Comparison of ENCODE assay signal across 17 cellular contexts in genomic region chr6:144480518-144480917, GRCh38.
DNase-seq lines count a peak whose midpoint lies in the region; ATAC-seq and TF ChIP-seq lines count a peak whose summit lies in the region.
"Had no signal": no experiment of that assay in that cellular context is flagged by ENCODE, and none has a peak within 500 bp of the region (broad histone marks: within the 10 kb centered on the region; RNA-seq: fewer than 3 reads in every experiment).

No MANE protein-coding gene starts in this region.

- dilution Hi-C loops in mammary epithelial cell (cut with HindIII; ENCODE audit: low sequenced_read_pairs), result loop anchor here (25.0 kb wide), 1 partner anchor 368 kb away; no protein-coding TSS in a partner anchor

- H3K4me3 ChIP-seq in mammary epithelial cell (replicated peaks in 1 of 3; ENCODE audit: insufficient read depth in 1 of 3, low read depth in 2 of 3, low read length in 3 of 3) (no peak overlapping the region), choroid plexus epithelial cell (ENCODE audit: low read depth, low read length) (no peak overlapping the region)
- H3K4me3 ChIP-seq: GM23248 had no signal

- no peak overlapping the region for H3K27ac Mint-ChIP-seq in MCF 10A (ENCODE audit: low read depth, unreplicated experiment)
- H3K27ac Mint-ChIP-seq in activated CD8-positive, alpha-beta T cell treated with anti-CD3 and anti-CD28 coated beads for 36 hours, result no peak overlapping the region

- no peaks in the 10 kb centered on the region for H3K27me3 ChIP-seq in mammary epithelial cell (ENCODE audit: insufficient read depth, low read length)
- H3K27me3 ChIP-seq: BE2C had no signal

- no peak overlapping the region for H3K4me2 ChIP-seq in mammary epithelial cell (ENCODE audit: insufficient read depth, low read depth, low read length)

- H4K20me1 ChIP-seq in mammary epithelial cell (ENCODE audit: insufficient read depth, low read length), result no peaks in the 10 kb centered on the region

- BruUV-seq in MCF 10A (replicated peaks; lab: Mats Ljungman, UMichigan) (no TSS peak), mammary epithelial cell (replicated peaks; lab: Mats Ljungman, UMichigan) (no TSS peak)

- no peak overlapping the region for H3K4me3 Mint-ChIP-seq in MCF 10A (ENCODE audit: unreplicated experiment)
- H3K4me3 Mint-ChIP-seq in activated CD8-positive, alpha-beta T cell treated with anti-CD3 and anti-CD28 coated beads for 36 hours, result no peak overlapping the region
- H3K4me3 Mint-ChIP-seq: CD4-positive, CD25-positive, alpha-beta regulatory T cell had no signal

- in situ Hi-C loops in mammary epithelial cell (cut with MboI; ENCODE audit: low sequenced_read_pairs in 2 of 2), result loop anchor here (10.0 kb wide), 3 partner anchors 196 to 376 kb away; partner anchors contain the start of gene UTRN (in 1 of the 2)

- no peak overlapping the region for H3K27ac ChIP-seq in mammary epithelial cell (ENCODE audit: insufficient read depth, low read depth, low read length)
- H3K27ac ChIP-seq: GM23248 had no signal

- intact Hi-C loops in MCF 10A (cut with micrococcal nuclease) (loop anchor here (5.0 kb wide), 1 partner anchor 903 kb away; no protein-coding TSS in a partner anchor), mammary epithelial cell (cut with micrococcal nuclease) (loop anchor here (5.0 to 10.0 kb wide), 3 partner anchors 218 to 906 kb away; partner anchors contain the start of gene STX11)
- intact Hi-C loops in activated CD8-positive, alpha-beta T cell treated with anti-CD3 and anti-CD28 coated beads for 36 hours (cut with micrococcal nuclease), result loop anchor here (5.0 kb wide), 2 partner anchors 128 to 373 kb away; no protein-coding TSS in a partner anchor

- H3K9me3 ChIP-seq in mammary epithelial cell (replicated peaks; ENCODE audit: insufficient read depth, low read length), result no peaks in the 10 kb centered on the region
- H3K9me3 ChIP-seq: BE2C had no signal

- H3K9ac ChIP-seq in mammary epithelial cell (ENCODE audit: insufficient read depth, low read length), result no peak overlapping the region
- H3K9ac ChIP-seq: GM23248 had no signal

- peak; percentile 36 for ATAC-seq in omental fat pad (ENCODE audit: low FRiP score)
- ATAC-seq in activated CD8-positive, alpha-beta T cell treated with anti-CD3 and anti-CD28 coated beads for 36 hours, result no peak
- no peak for ATAC-seq in GM21367 (IDR thresholded peaks at IDR 0.05; ENCODE audit: unreplicated experiment)
- no peak for ATAC-seq in HG03439 (IDR thresholded peaks at IDR 0.05; ENCODE audit: unreplicated experiment)
- ATAC-seq: Panc1 had no signal

- POLR2A ChIA-PET in MCF 10A (lab: Yijun Ruan, JAX), result interaction anchor here (0.9 to 1.5 kb wide), 6 partner anchors 11 to 216 kb away, joined by 3 to 6 read pairs (median 4); no protein-coding TSS in a partner anchor
- POLR2A ChIA-PET in activated CD8-positive, alpha-beta T cell treated with anti-CD3 and anti-CD28 coated beads for 36 hours (lab: Charles Lee), result no interaction called here

- peaks cover 3% of the 10 kb centered on the region for H3K36me3 ChIP-seq in mammary epithelial cell (ENCODE audit: insufficient read depth, low read length)
- H3K36me3 ChIP-seq: BE2C had no signal

- no peaks in the 10 kb centered on the region for H3K4me1 Mint-ChIP-seq in MCF 10A (ENCODE audit: insufficient read depth, unreplicated experiment)
- peaks cover 21% of the 10 kb centered on the region for H3K4me1 Mint-ChIP-seq in activated CD8-positive, alpha-beta T cell treated with anti-CD3 and anti-CD28 coated beads for 36 hours (ENCODE audit: low read depth)

- TF ChIP-seq CTCF in MCF 10A (IDR thresholded peaks at IDR 0.05; ENCODE audit: unreplicated experiment) (no peak), mammary epithelial cell (conservative IDR thresholded peaks at IDR 0.05 in 1 of 2, IDR thresholded peaks at IDR 0.05 in 1 of 2; ENCODE audit: extremely low read depth in 1 of 2, insufficient read depth in 1 of 2, low read depth in 1 of 2, low read length in 2 of 2) (no peak), choroid plexus epithelial cell (conservative IDR thresholded peaks at IDR 0.05; ENCODE audit: low read depth, low read length) (no peak), omental fat pad (IDR thresholded peaks at IDR 0.05) (no peak)
- TF ChIP-seq CTCF in activated CD8-positive, alpha-beta T cell treated with anti-CD3 and anti-CD28 coated beads for 36 hours (IDR thresholded peaks at IDR 0.05), result no peak

- H3K79me2 ChIP-seq in mammary epithelial cell (ENCODE audit: insufficient read depth, low read length), result no peaks in the 10 kb centered on the region

- H3K27me3 Mint-ChIP-seq in MCF 10A (ENCODE audit: insufficient read depth, unreplicated experiment), result no peaks in the 10 kb centered on the region
- no peaks in the 10 kb centered on the region for H3K27me3 Mint-ChIP-seq in activated CD8-positive, alpha-beta T cell treated with anti-CD3 and anti-CD28 coated beads for 36 hours
- H3K27me3 Mint-ChIP-seq: CD4-positive, CD25-positive, alpha-beta regulatory T cell had no signal

- H3K36me3 Mint-ChIP-seq in MCF 10A (ENCODE audit: insufficient read depth, unreplicated experiment), result peaks cover 26% of the 10 kb centered on the region
- H3K36me3 Mint-ChIP-seq in activated CD8-positive, alpha-beta T cell treated with anti-CD3 and anti-CD28 coated beads for 36 hours (ENCODE audit: low read depth), result peaks cover 12% of the 10 kb centered on the region

- peak; percentile 34 for DNase-seq in MCF 10A (ENCODE audit: unreplicated experiment)
- DNase-seq in mammary epithelial cell, result no peak
- peak; percentile 52 for DNase-seq in choroid plexus epithelial cell (ENCODE audit: low read depth)
- DNase-seq in omental fat pad (ENCODE audit: low spot score), result no peak
- no peak for DNase-seq in activated CD8-positive, alpha-beta T cell treated with anti-CD3 and anti-CD28 coated beads for 36 hours
- DNase-seq in ecto neural progenitor cell (ENCODE audit: low spot score), result no peak
- DNase-seq: 8988T; BE2C; CD4-positive, CD25-positive, alpha-beta regulatory T cell; GF-D8; GM23248; HCEC 1CT; NCI-H1092 treated with DMSO at 0.1 percent for 48 hours; NCI-H2081 treated with DMSO at 0.1 percent for 48 hours had no signal

- CTCF ChIA-PET in MCF 10A (lab: Yijun Ruan, JAX) (interaction anchor here (0.6 to 4.6 kb wide), 10 partner anchors 8 to 1283 kb away, joined by 3 to 28 read pairs (median 4); no protein-coding TSS in a partner anchor), mammary epithelial cell (lab: Charles Lee; ENCODE audit: low non-redundant PET) (no interaction called here)
- CTCF ChIA-PET in activated CD8-positive, alpha-beta T cell treated with anti-CD3 and anti-CD28 coated beads for 36 hours (lab: Charles Lee), result interaction anchor here (0.9 to 3.3 kb wide), 5 partner anchors 10 to 401 kb away, joined by 3 to 15 read pairs (median 5); no protein-coding TSS in a partner anchor

- no peaks in the 10 kb centered on the region for H3K4me1 ChIP-seq in mammary epithelial cell (ENCODE audit: insufficient read depth, low read length)
- H3K4me1 ChIP-seq: BE2C had no signal

- H2AFZ ChIP-seq in mammary epithelial cell (ENCODE audit: low read depth, low read length), result no peak overlapping the region
- H2AFZ ChIP-seq: GM23248 had no signal

- H3K9me3 Mint-ChIP-seq in MCF 10A (ENCODE audit: unreplicated experiment), result no peaks in the 10 kb centered on the region
- H3K9me3 Mint-ChIP-seq in activated CD8-positive, alpha-beta T cell treated with anti-CD3 and anti-CD28 coated beads for 36 hours, result no peaks in the 10 kb centered on the region
- H3K9me3 Mint-ChIP-seq: CD4-positive, CD25-positive, alpha-beta regulatory T cell had no signal

- 48% methylated on average over 4 of the region's 4 CpGs for WGBS in mammary epithelial cell (ENCODE audit: low coverage, missing lambda C conversion rate)

Comparison
In these comparisons a context has a peak if more than half of its experiments do, and no peak if none do; other contexts are left out.
1. DNase-seq: peak in MCF 10A (single experiment) and choroid plexus epithelial cell (single experiment); none in mammary epithelial cell (single experiment), omental fat pad (single experiment), activated CD8-positive, alpha-beta T cell treated with anti-CD3 and anti-CD28 coated beads for 36 hours (single experiment) and ecto neural progenitor cell (single experiment).